In genomic region chr20:653110-653589, GRCh38 we compare ENCODE assay signal across 8 cellular contexts. TPM values are rescaled to one million over a fixed set of nuclear protein-coding genes. Genes with fewer than 3 reads are reported as not detected.
DNase-seq lines count a peak whose midpoint lies in the region; ATAC-seq and TF ChIP-seq lines count a peak whose summit lies in the region.

TSS of gene SRXN1 (minus strand) at chr20:653200. CDS start at chr20:653185, 15 bp downstream.

- H3K27me3 ChIP-seq in SJSA1 (replicated peaks) (no peaks in the 10 kb centered on the region; the same call in none of the 2 replicates), suprapubic skin (no peaks in the 10 kb centered on the region)

- DNase-seq in DMS153 (lab: John Stamatoyannopoulos, UW) (peak; percentile 15), HUDEP-2 (lab: John Stamatoyannopoulos, UW; ENCODE audit: unreplicated experiment in 76 of 76) (peak in 74 of 76 experiments; percentile 25 to 93 (median 82)), SJSA1 (ENCODE audit: low read depth in 1 of 2, low spot score in 2 of 2) (peak; percentile 87 to 92), germinal center (ENCODE audit: low spot score) (peak; percentile 78), occipital lobe (lab: John Stamatoyannopoulos, UW) (peak; percentile 76), suprapubic skin (ENCODE audit: low spot score in 2 of 2) (peak; percentile 87 to 93)
- DNase-seq in activated naive CD4-positive, alpha-beta T cell treated with anti-CD3 and anti-CD28 coated beads for 36 hours = peak; percentile 86

- WGBS in suprapubic skin = no CpG with 5 or more reads among the region's 74 CpGs

- ATAC-seq in GM21360 (IDR thresholded peaks at IDR 0.05; ENCODE audit: unreplicated experiment) = peak; percentile 84

- peak within 1 kb of the TSS; percentile 4 for H3K27ac Mint-ChIP-seq in activated naive CD4-positive, alpha-beta T cell treated with anti-CD3 and anti-CD28 coated beads for 36 hours

- peaks cover 28% of the 10 kb centered on the region for H3K36me3 ChIP-seq in SJSA1
- H3K36me3 ChIP-seq in suprapubic skin = peaks cover 20% of the 10 kb centered on the region

- CTCF ChIA-PET in activated naive CD4-positive, alpha-beta T cell treated with anti-CD3 and anti-CD28 coated beads for 36 hours (lab: Charles Lee) = interaction anchor here (0.6 kb wide), 1 partner anchor 513 kb away, joined by 3 read pairs; no protein-coding TSS in a partner anchor

- peaks cover 13% of the 10 kb centered on the region for H3K27me3 Mint-ChIP-seq in activated naive CD4-positive, alpha-beta T cell treated with anti-CD3 and anti-CD28 coated beads for 36 hours (ENCODE audit: low read depth)

- H3K4me1 Mint-ChIP-seq in activated naive CD4-positive, alpha-beta T cell treated with anti-CD3 and anti-CD28 coated beads for 36 hours (ENCODE audit: low read depth) = peaks cover 8% of the 10 kb centered on the region

- TF ChIP-seq CTCF in suprapubic skin (IDR thresholded peaks at IDR 0.05) = peak; percentile 11 to 60

- peaks cover 14% of the 10 kb centered on the region for H3K36me3 Mint-ChIP-seq in activated naive CD4-positive, alpha-beta T cell treated with anti-CD3 and anti-CD28 coated beads for 36 hours (ENCODE audit: low read depth)

- intact Hi-C loops in activated naive CD4-positive, alpha-beta T cell treated with anti-CD3 and anti-CD28 coated beads for 36 hours (cut with micrococcal nuclease) = loop anchor here (1.0 to 5.0 kb wide), 4 partner anchors 14 to 469 kb away; partner anchors contain the start of gene CSNK2A1

- TF ChIP-seq POLR2A in suprapubic skin (IDR thresholded peaks at IDR 0.05) = no peak

- H3K9me3 ChIP-seq in SJSA1 (replicated peaks) (peaks cover 6% of the 10 kb centered on the region; the same call in 1 of the 2 replicates), suprapubic skin (no peaks in the 10 kb centered on the region)

- no peak for TF ChIP-seq EP300 in suprapubic skin (IDR thresholded peaks at IDR 0.05)

- H3K4me1 ChIP-seq in SJSA1 (replicated peaks) = peaks cover 16% of the 10 kb centered on the region
- H3K4me1 ChIP-seq in suprapubic skin = peaks cover 23% of the 10 kb centered on the region

- no peaks in the 10 kb centered on the region for H3K9me3 Mint-ChIP-seq in activated naive CD4-positive, alpha-beta T cell treated with anti-CD3 and anti-CD28 coated beads for 36 hours

- H3K27ac ChIP-seq in SJSA1 = peak within 1 kb of the TSS; percentile 99
- H3K27ac ChIP-seq in suprapubic skin = peak within 1 kb of the TSS; percentile 75

- H3K4me3 Mint-ChIP-seq in activated naive CD4-positive, alpha-beta T cell treated with anti-CD3 and anti-CD28 coated beads for 36 hours = peak within 1 kb of the TSS; percentile 72

- H3K4me3 ChIP-seq in SJSA1 (peak within 1 kb of the TSS; percentile 96), suprapubic skin (peak within 1 kb of the TSS; percentile 71)

RNA-seq across cellular contexts. Expression of gene SRXN1, which starts in this region (rescaled TPM):
- 51.8 and 54.7 TPM in 2 replicates for total RNA-seq in SJSA1 (2014; rRNA removed; shearing (Covaris generic))
- total RNA-seq in activated naive CD4-positive, alpha-beta T cell treated with anti-CD3 and anti-CD28 coated beads for 36 hours = 1 to 10 TPM; 6.7 to 6.8 TPM
- 11.5 TPM for total RNA-seq in occipital lobe
- total RNA-seq in suprapubic skin = 10 to 100 TPM in 3 of 4 donors, 1 to 10 TPM in 1; 7.8 to 27.7 (median 21.0) TPM

Comparison
In these comparisons a context has a peak if more than half of its experiments do, and no peak if none do; other contexts are left out.
1. Peak in every context shown above with its lines: DNase-seq, ATAC-seq, H3K4me3 ChIP-seq and H3K27ac ChIP-seq.
2. DNase-seq: peak in every context shown above with its lines; median percentile 90 in suprapubic skin; 90 in SJSA1; 86 in activated naive CD4-positive, alpha-beta T cell treated with anti-CD3 and anti-CD28 coated beads for 36 hours; 82 in HUDEP-2; 78 in germinal center; 76 in occipital lobe; 15 in DMS153.